Comparison of ENCODE assay signal across 1 cellular context in genomic region chr6:118697554-118697953, GRCh38.
TF ChIP-seq lines count a peak whose summit lies in the region.

No MANE protein-coding gene starts in this region.

TF ChIP-seq in SK-N-SH, 30 proteins besides CTCF, POLR2A, EP300 and RAD21 (continued from another document):
- TF ChIP-seq REST (IDR thresholded peaks at IDR 0.05; ENCODE audit: low read depth, low read length) = no peak
- peak; percentile 85 for TF ChIP-seq TCF12 (IDR thresholded peaks at IDR 0.05)
- no peak for TF ChIP-seq FOSL2 (IDR thresholded peaks at IDR 0.05; ENCODE audit: borderline replicate concordance, low read depth)
- TF ChIP-seq PBX3 (IDR thresholded peaks at IDR 0.05) = peak; percentile 64
- TF ChIP-seq NFIC (IDR thresholded peaks at IDR 0.05; ENCODE audit: borderline replicate concordance) = 0 out of 2 replicates have a peak, but pooled peaks have one; percentile 36
